In genomic region chr9:14857449-14858305, GRCh38 we compare ENCODE assay signal across 9 cellular contexts. TPM values are rescaled to one million over a fixed set of nuclear protein-coding genes. Genes with fewer than 3 reads are reported as not detected.
"Had no signal": no experiment of that assay in that cellular context is flagged by ENCODE, and none has a peak within 500 bp of the region (broad histone marks: within the 10 kb centered on the region; RNA-seq: fewer than 3 reads in every experiment).

No MANE protein-coding gene starts in this region.

- H3K4me3 ChIP-seq: GM23248, HAP-1, K562 had no signal

- H3K36me3 ChIP-seq: HAP-1 had no signal

- H3K4me1 ChIP-seq: HAP-1 had no signal

- ATAC-seq: HCT116, K562 had no signal

- H3K4me3 Mint-ChIP-seq: HFFc6 had no signal

- H3K27ac ChIP-seq: GM23248, HL-60 had no signal

- H2AFZ ChIP-seq: GM23248 had no signal

- H3K27ac Mint-ChIP-seq: HFFc6 had no signal

- FAIRE-seq: K562 had no signal

- DNase-seq: GM23248, GOT3, H7, HFFc6, IMR-90 had no signal

- H3K9ac ChIP-seq: GM23248 had no signal

- H3K9me3 ChIP-seq: HAP-1 had no signal

RNA-seq across cellular contexts. Expression of gene FREM1, which starts 52.6 kb away (rescaled TPM):
- polyA plus RNA-seq: IMR-90 had no signal
